6 cellular contexts compared by ENCODE assay signal in genomic region chr11:94494200-94494545, GRCh38. TPM values are rescaled to one million over a fixed set of nuclear protein-coding genes. Genes with fewer than 3 reads are reported as not detected.
A peak's percentile ranks its signal among the peaks of the same experiment; 100 is the strongest.
DNase-seq lines count a peak whose midpoint lies in the region; ATAC-seq, FAIRE-seq and TF ChIP-seq lines count a peak whose summit lies in the region.

No MANE protein-coding gene starts in this region.

- no peak for TF ChIP-seq RAD21 in IMR-90 (IDR thresholded peaks at IDR 0.05; ENCODE audit: low read length)

- FAIRE-seq in small intestine (lab: Jason Lieb, UNC): no peak

- peak overlapping the region; percentile 19 for H3K23ac ChIP-seq in IMR-90 (ENCODE audit: low read depth, low read length)

- DNase-seq in DMS53 (lab: John Stamatoyannopoulos, UW) (peak; percentile 60), DMS53 treated with DMSO at 0.1 percent for 48 hours (lab: John Stamatoyannopoulos, UW; ENCODE audit: unreplicated experiment) (no peak), IMR-90 (no peak), epithelial cell of prostate (ENCODE audit: low read depth, low spot score) (no peak), small intestine (peak; percentile 9)
- no peak for DNase-seq in activated effector memory CD4-positive, alpha-beta T cell treated with Interleukin-2 at 50 U/mL for 16 hours

- H3K4ac ChIP-seq in IMR-90 (ENCODE audit: low read depth, low read length): peak overlapping the region; percentile 68; the same call in 1 of the 2 replicates

- WGBS in IMR-90 (ENCODE audit: extremely low coverage in 2 of 2, insufficient read length in 1 of 2), 2 experiments: no CpG with 5 or more reads among the region's 10 CpGs
- WGBS in small intestine, 3 donors: 0% methylated on average over 10 of the region's 10 CpGs

- in situ Hi-C loops in IMR-90 (cut with MboI; ENCODE audit: low sequenced_read_pairs): no loop called here

- H2BK20ac ChIP-seq in IMR-90 (ENCODE audit: low read depth, low read length): no peak overlapping the region

- peak overlapping the region; percentile 51 to 81 for H4K8ac ChIP-seq in IMR-90 (ENCODE audit: low read depth in 2 of 2, low read length in 2 of 2)

- CTCF ChIA-PET in IMR-90 (lab: Yijun Ruan, JAX): interaction anchor here (1.0 kb wide), 1 partner anchor 11 kb away, joined by 3 read pairs; no protein-coding TSS in a partner anchor

- no peaks in the 10 kb centered on the region for H4K20me1 ChIP-seq in IMR-90 (ENCODE audit: insufficient read depth, low read length)

- peaks cover 13 to 25% of the 10 kb centered on the region in 2 experiments; a peak in 3 of 4 replicates for H3K79me1 ChIP-seq in IMR-90 (ENCODE audit: low read depth in 1 of 2, low read length in 2 of 2)

- intact Hi-C loops in IMR-90 (cut with micrococcal nuclease): loop anchor here (5.0 to 10.0 kb wide), 2 partner anchors 169 to 362 kb away; no protein-coding TSS in a partner anchor

- peak overlapping the region; percentile 52 for H2BK5ac ChIP-seq in IMR-90 (ENCODE audit: low read depth, low read length, poor library complexity, severe bottlenecking)

- no peak for TF ChIP-seq POLR2A in IMR-90 (IDR thresholded peaks at IDR 0.05; ENCODE audit: low read depth, low read length)

- peak overlapping the region; percentile 74 for H2AK9ac ChIP-seq in IMR-90 (replicated peaks; ENCODE audit: low read depth, low read length, poor library complexity)

- H3K9me3 ChIP-seq in IMR-90 (ENCODE audit: control insufficient read depth, insufficient read depth, low read length) (no peaks in the 10 kb centered on the region), small intestine (ENCODE audit: control insufficient read depth, low read depth) (no peaks in the 10 kb centered on the region)

- POLR2A ChIA-PET in IMR-90 (lab: Charles Lee; ENCODE audit: unreplicated experiment): no interaction called here

- peaks cover 9% of the 10 kb centered on the region for H3K36me3 ChIP-seq in IMR-90 (ENCODE audit: control insufficient read depth, insufficient read depth, low read length)
- peaks cover 4 to 7% of the 10 kb centered on the region in 2 donors for H3K36me3 ChIP-seq in small intestine (ENCODE audit: control insufficient read depth in 2 of 2, insufficient read depth in 2 of 2, low read length in 2 of 2)

- no peak overlapping the region for H2AK5ac ChIP-seq in IMR-90 (ENCODE audit: low read depth, low read length)

- peak overlapping the region; percentile 95 for H3K9ac ChIP-seq in IMR-90 (ENCODE audit: low read depth, low read length)

- H3K9me1 ChIP-seq in IMR-90 (ENCODE audit: insufficient read depth, low read length): no peaks in the 10 kb centered on the region

- BruUV-seq in IMR-90 (replicated peaks; lab: Mats Ljungman, UMichigan): no TSS peak

- no peak overlapping the region for H2BK15ac ChIP-seq in IMR-90 (ENCODE audit: low read depth, low read length)

- no peaks in the 10 kb centered on the region for H3K4me1 ChIP-seq in IMR-90 (ENCODE audit: control insufficient read depth, insufficient read depth, low read length)
- H3K4me1 ChIP-seq in small intestine (ENCODE audit: control insufficient read depth in 2 of 2, insufficient read depth in 1 of 2, low read depth in 1 of 2, low read length in 1 of 2): no peaks in the 10 kb centered on the region

- peak overlapping the region; percentile 84 for H3K4me2 ChIP-seq in IMR-90 (ENCODE audit: low read depth, low read length)

- peak overlapping the region; percentile 68; the same call in 1 of the 2 replicates for H3K14ac ChIP-seq in IMR-90 (replicated peaks; ENCODE audit: low read depth, low read length)

- H3K56ac ChIP-seq in IMR-90 (ENCODE audit: extremely low read depth, insufficient read depth, low read length): peak overlapping the region; percentile 52; the same call in 1 of the 2 replicates

- H3K27ac ChIP-seq in IMR-90 (ENCODE audit: insufficient read depth, low read length): peak overlapping the region; percentile 60
- H3K27ac ChIP-seq in epithelial cell of prostate: peak overlapping the region; percentile 50
- H3K27ac ChIP-seq in small intestine (ENCODE audit: low read depth in 1 of 2, low read length in 1 of 2): peak overlapping the region; percentile 71 to 90

- peak; percentile 65 for ATAC-seq in IMR-90 (ENCODE audit: low read depth)

- H3K4me3 ChIP-seq in IMR-90 (ENCODE audit: insufficient read depth, low read depth, low read length) (peak overlapping the region; percentile 77), small intestine (ENCODE audit: low read depth in 1 of 2, low read length in 2 of 2) (peak overlapping the region; percentile 65 to 77)

- 0 out of 2 replicates have a peak overlapping the region, but pooled peaks have one; percentile 38 for H4K91ac ChIP-seq in IMR-90 (ENCODE audit: insufficient read depth, low read depth, low read length)

- peak overlapping the region; percentile 20 for H4K5ac ChIP-seq in IMR-90 (ENCODE audit: low read depth, low read length)

- no peak for TF ChIP-seq CTCF in IMR-90 (conservative IDR thresholded peaks at IDR 0.05; ENCODE audit: low read depth, low read length)

- H3K27me3 ChIP-seq in IMR-90 (ENCODE audit: control insufficient read depth, insufficient read depth, low read length) (no peaks in the 10 kb centered on the region), small intestine (ENCODE audit: control insufficient read depth in 2 of 2, insufficient read depth in 2 of 2, low read length in 2 of 2) (no peaks in the 10 kb centered on the region)

- no peak overlapping the region for H3K18ac ChIP-seq in IMR-90 (ENCODE audit: low read depth, low read length)

- no peak overlapping the region for H2BK120ac ChIP-seq in IMR-90 (ENCODE audit: low read depth, low read length)

- dilution Hi-C loops in IMR-90 (cut with HindIII; ENCODE audit: low sequenced_read_pairs, unreplicated experiment): no loop called here

- peak overlapping the region; percentile 99 for H2AFZ ChIP-seq in IMR-90 (replicated peaks; ENCODE audit: low read length, poor library complexity)

TF ChIP-seq in IMR-90, 13 proteins besides CTCF, POLR2A, EP300 and RAD21:
- TF ChIP-seq BHLHE40 (IDR thresholded peaks at IDR 0.05; ENCODE audit: low read depth, low read length) (no peak), FOS (IDR thresholded peaks at IDR 0.05; ENCODE audit: low read depth, low read length) (no peak), NFE2L2 (IDR thresholded peaks at IDR 0.05; ENCODE audit: low read depth, low read length) (no peak), CEBPB (IDR thresholded peaks at IDR 0.05; ENCODE audit: low read depth, low read length) (no peak)

RNA-seq across cellular contexts. Expression of gene ANKRD49, which starts 0.4 kb away (rescaled TPM):
- 10.4 and 15.8 TPM in 2 replicates for total RNA-seq in IMR-90 (2012; rRNA removed)
- 6.5 and 7.2 TPM in 2 replicates for polyA plus RNA-seq in IMR-90 (2012; rRNA removed)
- polyA plus RNA-seq in IMR-90 (2012; cell fraction: cytosol; rRNA removed): 1.1 TPM in 2 replicates
- 2.7 and 20.9 TPM in 2 replicates for polyA plus RNA-seq in IMR-90 (2012; cell fraction: nucleus; rRNA removed; ENCODE audit: low replicate concordance)
- 10 to 100 TPM; 14.2 to 33.8 (median 23.3) TPM for polyA plus RNA-seq in small intestine

RNA-seq across cellular contexts. Expression of gene MRE11, which starts 0.5 kb away (rescaled TPM):
- 15.6 and 22.2 TPM in 2 replicates for total RNA-seq in IMR-90 (2012; rRNA removed)
- polyA plus RNA-seq in IMR-90 (2012; rRNA removed): 7.6 and 9.0 TPM in 2 replicates
- polyA plus RNA-seq in IMR-90 (2012; cell fraction: cytosol; rRNA removed): 0.40 and 0.92 TPM in 2 replicates
- 2.5 and 23.8 TPM in 2 replicates for polyA plus RNA-seq in IMR-90 (2012; cell fraction: nucleus; rRNA removed; ENCODE audit: low replicate concordance)
- polyA plus RNA-seq in small intestine: 1 to 10 TPM; 1.1 to 4.8 (median 2.9) TPM

RNA-seq across cellular contexts. Expression of gene C11orf97, which starts 18.1 kb away (rescaled TPM):
- total RNA-seq in IMR-90 (2012; rRNA removed): not detected in 2 replicates
- polyA plus RNA-seq in IMR-90 (2012; rRNA removed) (not detected in 2 replicates), small intestine (under 1 TPM in 1 of 3 donors, not detected in 2; 0.09 TPM)
- not detected in 2 replicates for polyA plus RNA-seq in IMR-90 (2012; cell fraction: cytosol; rRNA removed)
- not detected in 2 replicates for polyA plus RNA-seq in IMR-90 (2012; cell fraction: nucleus; rRNA removed; ENCODE audit: low replicate concordance)

RNA-seq across cellular contexts. Expression of gene FUT4, which starts 49.5 kb away (rescaled TPM):
- total RNA-seq in IMR-90 (2012; rRNA removed): 2.2 and 3.1 TPM in 2 replicates
- 2.4 TPM in 2 replicates for polyA plus RNA-seq in IMR-90 (2012; rRNA removed)
- polyA plus RNA-seq in IMR-90 (2012; cell fraction: cytosol; rRNA removed): 1.4 and 2.3 TPM in 2 replicates
- polyA plus RNA-seq in IMR-90 (2012; cell fraction: nucleus; rRNA removed; ENCODE audit: low replicate concordance): 1.7 and 1.9 TPM in 2 replicates
- 10 to 100 TPM in 1 of 3 donors, 1 to 10 TPM in 2; 6.0 to 15.9 (median 8.6) TPM for polyA plus RNA-seq in small intestine

Comparison
In these comparisons a context has a peak if more than half of its experiments do, and no peak if none do; other contexts are left out.
1. DNase-seq: peak in DMS53 (single experiment) and small intestine (single experiment); none in DMS53 treated with DMSO at 0.1 percent for 48 hours (single experiment), IMR-90 (single experiment), epithelial cell of prostate (single experiment) and activated effector memory CD4-positive, alpha-beta T cell treated with Interleukin-2 at 50 U/mL for 16 hours (single experiment).
2. Peak in every context shown above with its lines, with median percentiles within 50 percentile points of each other: H3K27ac ChIP-seq.